In the genomic region with DNA sequence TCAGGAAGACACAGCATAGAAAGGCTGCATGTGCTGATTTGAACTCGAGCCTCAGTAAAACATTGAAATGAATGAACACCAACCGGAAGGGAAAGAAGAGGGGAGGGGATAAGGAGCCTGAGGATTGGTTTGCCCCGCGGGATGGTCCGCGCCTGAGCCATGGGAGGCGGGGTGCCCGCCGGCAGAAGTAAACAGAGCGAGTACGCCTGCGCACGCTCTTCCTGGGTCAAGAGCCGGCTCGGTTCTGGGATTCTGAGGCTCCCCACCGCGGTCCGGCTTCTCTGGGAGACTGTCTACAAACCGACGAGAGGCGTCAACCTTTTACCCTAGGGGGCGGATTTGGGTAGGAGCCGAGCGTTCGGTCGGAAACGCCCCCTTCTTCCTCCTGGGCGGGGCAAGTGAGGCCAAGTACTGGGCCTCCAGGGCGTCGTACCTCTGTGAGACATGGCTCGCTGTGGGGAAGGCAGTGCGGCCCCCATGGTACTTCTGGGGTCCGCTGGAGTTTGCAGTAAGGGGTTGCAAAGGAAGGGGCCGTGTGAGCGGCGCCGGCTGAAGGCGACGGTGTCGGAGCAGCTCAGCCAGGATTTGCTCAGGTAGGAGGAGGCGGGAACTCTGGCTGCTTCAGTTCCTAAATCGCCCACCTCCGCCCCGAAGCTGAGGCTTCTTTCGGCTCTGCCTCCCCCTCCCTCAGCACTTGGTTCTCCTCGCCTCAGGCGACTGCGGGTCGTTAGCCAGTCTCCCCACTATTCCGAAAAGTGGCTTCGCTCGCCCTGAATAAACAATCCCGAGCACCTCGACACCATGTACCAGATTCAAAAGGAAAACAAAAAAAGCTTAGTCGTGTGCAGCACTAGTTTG, we compare ENCODE assay signal across 1 cellular context.
TF ChIP-seq lines count a peak whose summit lies in the region.

A gene (plus strand): TSS at position 218 of the 858 bp plus-strand sequence. CDS start 227 bp downstream, at position 445.

TF ChIP-seq in K562, 482 proteins besides CTCF, POLR2A, EP300 and RAD21 (continued from another document and continues in another):
- TF ChIP-seq, protein P1, sequence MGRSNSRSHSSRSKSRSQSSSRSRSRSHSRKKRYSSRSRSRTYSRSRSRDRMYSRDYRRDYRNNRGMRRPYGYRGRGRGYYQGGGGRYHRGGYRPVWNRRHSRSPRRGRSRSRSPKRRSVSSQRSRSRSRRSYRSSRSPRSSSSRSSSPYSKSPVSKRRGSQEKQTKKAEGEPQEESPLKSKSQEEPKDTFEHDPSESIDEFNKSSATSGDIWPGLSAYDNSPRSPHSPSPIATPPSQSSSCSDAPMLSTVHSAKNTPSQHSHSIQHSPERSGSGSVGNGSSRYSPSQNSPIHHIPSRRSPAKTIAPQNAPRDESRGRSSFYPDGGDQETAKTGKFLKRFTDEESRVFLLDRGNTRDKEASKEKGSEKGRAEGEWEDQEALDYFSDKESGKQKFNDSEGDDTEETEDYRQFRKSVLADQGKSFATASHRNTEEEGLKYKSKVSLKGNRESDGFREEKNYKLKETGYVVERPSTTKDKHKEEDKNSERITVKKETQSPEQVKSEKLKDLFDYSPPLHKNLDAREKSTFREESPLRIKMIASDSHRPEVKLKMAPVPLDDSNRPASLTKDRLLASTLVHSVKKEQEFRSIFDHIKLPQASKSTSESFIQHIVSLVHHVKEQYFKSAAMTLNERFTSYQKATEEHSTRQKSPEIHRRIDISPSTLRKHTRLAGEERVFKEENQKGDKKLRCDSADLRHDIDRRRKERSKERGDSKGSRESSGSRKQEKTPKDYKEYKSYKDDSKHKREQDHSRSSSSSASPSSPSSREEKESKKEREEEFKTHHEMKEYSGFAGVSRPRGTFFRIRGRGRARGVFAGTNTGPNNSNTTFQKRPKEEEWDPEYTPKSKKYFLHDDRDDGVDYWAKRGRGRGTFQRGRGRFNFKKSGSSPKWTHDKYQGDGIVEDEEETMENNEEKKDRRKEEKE (IDR thresholded peaks at IDR 0.05; ENCODE audit: borderline replicate concordance in 1 of 2, control insufficient read depth in 1 of 2, low read depth in 2 of 2, low read length in 1 of 2) = no peak
- TF ChIP-seq, protein P2, sequence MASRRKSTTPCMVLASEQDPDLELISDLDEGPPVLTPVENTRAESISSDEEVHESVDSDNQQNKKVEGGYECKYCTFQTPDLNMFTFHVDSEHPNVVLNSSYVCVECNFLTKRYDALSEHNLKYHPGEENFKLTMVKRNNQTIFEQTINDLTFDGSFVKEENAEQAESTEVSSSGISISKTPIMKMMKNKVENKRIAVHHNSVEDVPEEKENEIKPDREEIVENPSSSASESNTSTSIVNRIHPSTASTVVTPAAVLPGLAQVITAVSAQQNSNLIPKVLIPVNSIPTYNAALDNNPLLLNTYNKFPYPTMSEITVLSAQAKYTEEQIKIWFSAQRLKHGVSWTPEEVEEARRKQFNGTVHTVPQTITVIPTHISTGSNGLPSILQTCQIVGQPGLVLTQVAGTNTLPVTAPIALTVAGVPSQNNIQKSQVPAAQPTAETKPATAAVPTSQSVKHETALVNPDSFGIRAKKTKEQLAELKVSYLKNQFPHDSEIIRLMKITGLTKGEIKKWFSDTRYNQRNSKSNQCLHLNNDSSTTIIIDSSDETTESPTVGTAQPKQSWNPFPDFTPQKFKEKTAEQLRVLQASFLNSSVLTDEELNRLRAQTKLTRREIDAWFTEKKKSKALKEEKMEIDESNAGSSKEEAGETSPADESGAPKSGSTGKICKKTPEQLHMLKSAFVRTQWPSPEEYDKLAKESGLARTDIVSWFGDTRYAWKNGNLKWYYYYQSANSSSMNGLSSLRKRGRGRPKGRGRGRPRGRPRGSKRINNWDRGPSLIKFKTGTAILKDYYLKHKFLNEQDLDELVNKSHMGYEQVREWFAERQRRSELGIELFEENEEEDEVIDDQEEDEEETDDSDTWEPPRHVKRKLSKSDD (conservative IDR thresholded peaks at IDR 0.05; ENCODE audit: low read length) = 0 out of 2 replicates have a peak, but pooled peaks have one; percentile 64
- TF ChIP-seq ZNF24 (IDR thresholded peaks at IDR 0.05) (no peak), ZNF274 (IDR thresholded peaks at IDR 0.05; ENCODE audit: borderline replicate concordance, low read depth, low read length) (no peak), KLF1 (tag; IDR thresholded peaks at IDR 0.05) (no peak), FUS (optimal IDR thresholded peaks at IDR 0.05; ENCODE audit: low read depth, low read length) (no peak), BHLHE40 (IDR thresholded peaks at IDR 0.05; ENCODE audit: low read length) (0 out of 2 replicates have a peak, but pooled peaks have one; percentile 11), ZNF146 (CRISPR knock-in tag; IDR thresholded peaks at IDR 0.05; ENCODE audit: unreplicated experiment) (no peak), CREB1 (IDR thresholded peaks at IDR 0.05) (no peak), CREB1 (CRISPR knock-in tag; IDR thresholded peaks at IDR 0.05) (peak; percentile 28; the same call in 1 of the 2 replicates), OTX1 (CRISPR knock-in tag; IDR thresholded peaks at IDR 0.05) (no peak), RBM17 (IDR thresholded peaks at IDR 0.05; ENCODE audit: borderline replicate concordance, low read depth, low read length) (no peak), ZNF23 (CRISPR knock-in tag; IDR thresholded peaks at IDR 0.05) (no peak), ZNF324 (CRISPR knock-in tag; IDR thresholded peaks at IDR 0.05) (no peak), FOXA1 (IDR thresholded peaks at IDR 0.05; ENCODE audit: borderline replicate concordance) (no peak), PHF8 (IDR thresholded peaks at IDR 0.05; ENCODE audit: borderline replicate concordance, low read length) (peak; percentile 68), POLR2B (IDR thresholded peaks at IDR 0.05; ENCODE audit: low read depth, partially characterized antibody) (peak; percentile 67), NONO (IDR thresholded peaks at IDR 0.05; ENCODE audit: low read depth in 2 of 2, low read length in 1 of 2) (0 out of 4 replicates have a peak, but pooled peaks of 1 of the 2 experiments have one; percentile 50), L3MBTL2 (IDR thresholded peaks at IDR 0.05) (peak; percentile 91)
- TF ChIP-seq, protein P3, sequence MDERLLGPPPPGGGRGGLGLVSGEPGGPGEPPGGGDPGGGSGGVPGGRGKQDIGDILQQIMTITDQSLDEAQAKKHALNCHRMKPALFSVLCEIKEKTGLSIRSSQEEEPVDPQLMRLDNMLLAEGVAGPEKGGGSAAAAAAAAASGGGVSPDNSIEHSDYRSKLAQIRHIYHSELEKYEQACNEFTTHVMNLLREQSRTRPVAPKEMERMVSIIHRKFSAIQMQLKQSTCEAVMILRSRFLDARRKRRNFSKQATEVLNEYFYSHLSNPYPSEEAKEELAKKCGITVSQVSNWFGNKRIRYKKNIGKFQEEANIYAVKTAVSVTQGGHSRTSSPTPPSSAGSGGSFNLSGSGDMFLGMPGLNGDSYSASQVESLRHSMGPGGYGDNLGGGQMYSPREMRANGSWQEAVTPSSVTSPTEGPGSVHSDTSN (CRISPR knock-in tag; IDR thresholded peaks at IDR 0.05; ENCODE audit: low read depth) = no peak
- TF ChIP-seq, protein P3 (tag; conservative IDR thresholded peaks at IDR 0.05; ENCODE audit: low read depth) = no peak
- TF ChIP-seq, protein P4, sequence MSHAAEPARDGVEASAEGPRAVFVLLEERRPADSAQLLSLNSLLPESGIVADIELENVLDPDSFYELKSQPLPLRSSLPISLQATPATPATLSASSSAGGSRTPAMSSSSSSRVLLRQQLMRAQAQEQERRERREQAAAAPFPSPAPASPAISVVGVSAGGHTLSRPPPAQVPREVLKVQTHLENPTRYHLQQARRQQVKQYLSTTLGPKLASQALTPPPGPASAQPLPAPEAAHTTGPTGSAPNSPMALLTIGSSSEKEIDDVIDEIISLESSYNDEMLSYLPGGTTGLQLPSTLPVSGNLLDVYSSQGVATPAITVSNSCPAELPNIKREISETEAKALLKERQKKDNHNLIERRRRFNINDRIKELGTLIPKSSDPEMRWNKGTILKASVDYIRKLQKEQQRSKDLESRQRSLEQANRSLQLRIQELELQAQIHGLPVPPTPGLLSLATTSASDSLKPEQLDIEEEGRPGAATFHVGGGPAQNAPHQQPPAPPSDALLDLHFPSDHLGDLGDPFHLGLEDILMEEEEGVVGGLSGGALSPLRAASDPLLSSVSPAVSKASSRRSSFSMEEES (CRISPR knock-in tag; IDR thresholded peaks at IDR 0.05) = no peak
- TF ChIP-seq, protein P5, sequence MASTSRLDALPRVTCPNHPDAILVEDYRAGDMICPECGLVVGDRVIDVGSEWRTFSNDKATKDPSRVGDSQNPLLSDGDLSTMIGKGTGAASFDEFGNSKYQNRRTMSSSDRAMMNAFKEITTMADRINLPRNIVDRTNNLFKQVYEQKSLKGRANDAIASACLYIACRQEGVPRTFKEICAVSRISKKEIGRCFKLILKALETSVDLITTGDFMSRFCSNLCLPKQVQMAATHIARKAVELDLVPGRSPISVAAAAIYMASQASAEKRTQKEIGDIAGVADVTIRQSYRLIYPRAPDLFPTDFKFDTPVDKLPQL (IDR thresholded peaks at IDR 0.05; ENCODE audit: extremely low read depth, insufficient read length) = no peak
- TF ChIP-seq, protein P6, sequence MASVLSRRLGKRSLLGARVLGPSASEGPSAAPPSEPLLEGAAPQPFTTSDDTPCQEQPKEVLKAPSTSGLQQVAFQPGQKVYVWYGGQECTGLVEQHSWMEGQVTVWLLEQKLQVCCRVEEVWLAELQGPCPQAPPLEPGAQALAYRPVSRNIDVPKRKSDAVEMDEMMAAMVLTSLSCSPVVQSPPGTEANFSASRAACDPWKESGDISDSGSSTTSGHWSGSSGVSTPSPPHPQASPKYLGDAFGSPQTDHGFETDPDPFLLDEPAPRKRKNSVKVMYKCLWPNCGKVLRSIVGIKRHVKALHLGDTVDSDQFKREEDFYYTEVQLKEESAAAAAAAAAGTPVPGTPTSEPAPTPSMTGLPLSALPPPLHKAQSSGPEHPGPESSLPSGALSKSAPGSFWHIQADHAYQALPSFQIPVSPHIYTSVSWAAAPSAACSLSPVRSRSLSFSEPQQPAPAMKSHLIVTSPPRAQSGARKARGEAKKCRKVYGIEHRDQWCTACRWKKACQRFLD (CRISPR knock-in tag; IDR thresholded peaks at IDR 0.05) = no peak
- TF ChIP-seq, protein P7, sequence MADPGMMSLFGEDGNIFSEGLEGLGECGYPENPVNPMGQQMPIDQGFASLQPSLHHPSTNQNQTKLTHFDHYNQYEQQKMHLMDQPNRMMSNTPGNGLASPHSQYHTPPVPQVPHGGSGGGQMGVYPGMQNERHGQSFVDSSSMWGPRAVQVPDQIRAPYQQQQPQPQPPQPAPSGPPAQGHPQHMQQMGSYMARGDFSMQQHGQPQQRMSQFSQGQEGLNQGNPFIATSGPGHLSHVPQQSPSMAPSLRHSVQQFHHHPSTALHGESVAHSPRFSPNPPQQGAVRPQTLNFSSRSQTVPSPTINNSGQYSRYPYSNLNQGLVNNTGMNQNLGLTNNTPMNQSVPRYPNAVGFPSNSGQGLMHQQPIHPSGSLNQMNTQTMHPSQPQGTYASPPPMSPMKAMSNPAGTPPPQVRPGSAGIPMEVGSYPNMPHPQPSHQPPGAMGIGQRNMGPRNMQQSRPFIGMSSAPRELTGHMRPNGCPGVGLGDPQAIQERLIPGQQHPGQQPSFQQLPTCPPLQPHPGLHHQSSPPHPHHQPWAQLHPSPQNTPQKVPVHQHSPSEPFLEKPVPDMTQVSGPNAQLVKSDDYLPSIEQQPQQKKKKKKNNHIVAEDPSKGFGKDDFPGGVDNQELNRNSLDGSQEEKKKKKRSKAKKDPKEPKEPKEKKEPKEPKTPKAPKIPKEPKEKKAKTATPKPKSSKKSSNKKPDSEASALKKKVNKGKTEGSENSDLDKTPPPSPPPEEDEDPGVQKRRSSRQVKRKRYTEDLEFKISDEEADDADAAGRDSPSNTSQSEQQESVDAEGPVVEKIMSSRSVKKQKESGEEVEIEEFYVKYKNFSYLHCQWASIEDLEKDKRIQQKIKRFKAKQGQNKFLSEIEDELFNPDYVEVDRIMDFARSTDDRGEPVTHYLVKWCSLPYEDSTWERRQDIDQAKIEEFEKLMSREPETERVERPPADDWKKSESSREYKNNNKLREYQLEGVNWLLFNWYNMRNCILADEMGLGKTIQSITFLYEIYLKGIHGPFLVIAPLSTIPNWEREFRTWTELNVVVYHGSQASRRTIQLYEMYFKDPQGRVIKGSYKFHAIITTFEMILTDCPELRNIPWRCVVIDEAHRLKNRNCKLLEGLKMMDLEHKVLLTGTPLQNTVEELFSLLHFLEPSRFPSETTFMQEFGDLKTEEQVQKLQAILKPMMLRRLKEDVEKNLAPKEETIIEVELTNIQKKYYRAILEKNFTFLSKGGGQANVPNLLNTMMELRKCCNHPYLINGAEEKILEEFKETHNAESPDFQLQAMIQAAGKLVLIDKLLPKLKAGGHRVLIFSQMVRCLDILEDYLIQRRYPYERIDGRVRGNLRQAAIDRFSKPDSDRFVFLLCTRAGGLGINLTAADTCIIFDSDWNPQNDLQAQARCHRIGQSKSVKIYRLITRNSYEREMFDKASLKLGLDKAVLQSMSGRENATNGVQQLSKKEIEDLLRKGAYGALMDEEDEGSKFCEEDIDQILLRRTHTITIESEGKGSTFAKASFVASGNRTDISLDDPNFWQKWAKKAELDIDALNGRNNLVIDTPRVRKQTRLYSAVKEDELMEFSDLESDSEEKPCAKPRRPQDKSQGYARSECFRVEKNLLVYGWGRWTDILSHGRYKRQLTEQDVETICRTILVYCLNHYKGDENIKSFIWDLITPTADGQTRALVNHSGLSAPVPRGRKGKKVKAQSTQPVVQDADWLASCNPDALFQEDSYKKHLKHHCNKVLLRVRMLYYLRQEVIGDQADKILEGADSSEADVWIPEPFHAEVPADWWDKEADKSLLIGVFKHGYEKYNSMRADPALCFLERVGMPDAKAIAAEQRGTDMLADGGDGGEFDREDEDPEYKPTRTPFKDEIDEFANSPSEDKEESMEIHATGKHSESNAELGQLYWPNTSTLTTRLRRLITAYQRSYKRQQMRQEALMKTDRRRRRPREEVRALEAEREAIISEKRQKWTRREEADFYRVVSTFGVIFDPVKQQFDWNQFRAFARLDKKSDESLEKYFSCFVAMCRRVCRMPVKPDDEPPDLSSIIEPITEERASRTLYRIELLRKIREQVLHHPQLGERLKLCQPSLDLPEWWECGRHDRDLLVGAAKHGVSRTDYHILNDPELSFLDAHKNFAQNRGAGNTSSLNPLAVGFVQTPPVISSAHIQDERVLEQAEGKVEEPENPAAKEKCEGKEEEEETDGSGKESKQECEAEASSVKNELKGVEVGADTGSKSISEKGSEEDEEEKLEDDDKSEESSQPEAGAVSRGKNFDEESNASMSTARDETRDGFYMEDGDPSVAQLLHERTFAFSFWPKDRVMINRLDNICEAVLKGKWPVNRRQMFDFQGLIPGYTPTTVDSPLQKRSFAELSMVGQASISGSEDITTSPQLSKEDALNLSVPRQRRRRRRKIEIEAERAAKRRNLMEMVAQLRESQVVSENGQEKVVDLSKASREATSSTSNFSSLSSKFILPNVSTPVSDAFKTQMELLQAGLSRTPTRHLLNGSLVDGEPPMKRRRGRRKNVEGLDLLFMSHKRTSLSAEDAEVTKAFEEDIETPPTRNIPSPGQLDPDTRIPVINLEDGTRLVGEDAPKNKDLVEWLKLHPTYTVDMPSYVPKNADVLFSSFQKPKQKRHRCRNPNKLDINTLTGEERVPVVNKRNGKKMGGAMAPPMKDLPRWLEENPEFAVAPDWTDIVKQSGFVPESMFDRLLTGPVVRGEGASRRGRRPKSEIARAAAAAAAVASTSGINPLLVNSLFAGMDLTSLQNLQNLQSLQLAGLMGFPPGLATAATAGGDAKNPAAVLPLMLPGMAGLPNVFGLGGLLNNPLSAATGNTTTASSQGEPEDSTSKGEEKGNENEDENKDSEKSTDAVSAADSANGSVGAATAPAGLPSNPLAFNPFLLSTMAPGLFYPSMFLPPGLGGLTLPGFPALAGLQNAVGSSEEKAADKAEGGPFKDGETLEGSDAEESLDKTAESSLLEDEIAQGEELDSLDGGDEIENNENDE (IDR thresholded peaks at IDR 0.05; ENCODE audit: low read depth, low read length) = no peak
